In the genomic region with DNA sequence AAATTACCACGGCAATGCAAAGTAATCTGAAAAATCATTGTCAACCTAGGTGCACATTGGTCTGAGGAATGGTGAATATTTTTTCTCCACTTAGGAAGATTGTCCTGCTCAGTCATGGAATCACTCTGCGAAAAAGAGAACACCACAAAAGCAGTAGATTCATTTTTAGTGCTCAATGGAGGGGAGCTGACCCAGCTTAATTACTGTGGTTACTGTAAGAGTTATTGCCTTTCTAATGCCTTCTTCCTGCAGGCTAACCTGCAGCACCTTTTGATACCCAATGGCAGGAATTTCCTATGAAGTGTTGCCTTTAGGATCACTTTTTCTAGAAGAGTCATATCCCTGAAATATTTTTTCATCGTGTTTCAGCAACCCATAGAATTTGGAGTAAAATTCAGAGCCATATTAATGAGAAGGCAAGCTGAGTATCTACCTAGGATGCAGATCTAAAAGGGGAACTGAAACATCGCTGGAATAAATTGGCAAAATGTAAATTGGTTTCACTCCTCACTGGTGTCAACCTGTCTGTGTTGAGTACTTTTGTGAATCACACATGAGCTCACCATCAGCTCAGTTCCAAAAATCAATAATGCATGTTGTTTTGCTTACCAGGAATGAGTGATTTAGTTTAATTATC, we compare ENCODE assay signal across 13 cellular contexts.
DNase-seq lines count a peak whose midpoint lies in the region; ATAC-seq and TF ChIP-seq lines count a peak whose summit lies in the region.
"Had no signal": no experiment of that assay in that cellular context is flagged by ENCODE, and none has a peak within 500 bp of the region (broad histone marks: within the 10 kb centered on the region; RNA-seq: fewer than 3 reads in every experiment).

No MANE protein-coding gene starts in this region.

- no peaks in the 10 kb centered on the region for H3K27me3 ChIP-seq in OCI-LY3 (ENCODE audit: low read depth, low read length)
- H3K27me3 ChIP-seq: spleen had no signal

- peak overlapping the region; percentile 61 for H3K27ac ChIP-seq in OCI-LY3 (ENCODE audit: low read length)
- H3K27ac ChIP-seq: spleen had no signal

- H4K20me1 ChIP-seq in OCI-LY3 (ENCODE audit: insufficient read depth, low read length), result no peaks in the 10 kb centered on the region

- H3K9me3 ChIP-seq in OCI-LY3 (ENCODE audit: insufficient read depth, low read length), result no peaks in the 10 kb centered on the region
- H3K9me3 ChIP-seq: SK-N-SH had no signal

- peak overlapping the region; percentile 13; the same call in 1 of the 2 replicates for H3K4me3 ChIP-seq in OCI-LY3 (ENCODE audit: low read length)
- H3K4me3 ChIP-seq: spleen had no signal

- TF ChIP-seq CTCF in OCI-LY3 (IDR thresholded peaks at IDR 0.05; ENCODE audit: low read depth, low read length), result no peak

- no peak overlapping the region for H2AFZ ChIP-seq in OCI-LY3 (ENCODE audit: low read depth, low read length)

- DNase-seq in ureter (ENCODE audit: low spot score) (no peak), NCI-H82 treated with DMSO at 0.1 percent for 48 hours (lab: John Stamatoyannopoulos, UW; ENCODE audit: unreplicated experiment) (no peak), G401 (ENCODE audit: low spot score) (no peak)
- DNase-seq: activated CD4-positive, CD25-positive, alpha-beta regulatory T cell treated with anti-CD3 and anti-CD28 coated beads, Interleukin-2, amount 50 U/mL, for 72 hours; head of caudate nucleus; NCI-H82; SK-N-SH; spleen had no signal

- H3K9ac ChIP-seq in OCI-LY3 (ENCODE audit: low read length), result no peak overlapping the region
- H3K9ac ChIP-seq: SK-N-SH had no signal

- peak overlapping the region; percentile 49 for H3K4me2 ChIP-seq in OCI-LY3 (ENCODE audit: low read length)
- H3K4me2 ChIP-seq: SK-N-SH had no signal

- ATAC-seq in GM18508 (IDR thresholded peaks at IDR 0.05; ENCODE audit: insufficient read depth, unreplicated experiment) (peak; percentile 73), GM21526 (IDR thresholded peaks at IDR 0.05; ENCODE audit: low FRiP score, unreplicated experiment) (peak; percentile 64), HG03139 (IDR thresholded peaks at IDR 0.05; ENCODE audit: unreplicated experiment) (peak; percentile 76), HG03108 (IDR thresholded peaks at IDR 0.05; ENCODE audit: unreplicated experiment) (no peak)

- in situ Hi-C loops in G401 (cut with HindIII; ENCODE audit: low sequenced_read_pairs), result no loop called here

- H3K36me3 ChIP-seq in OCI-LY3 (replicated peaks; ENCODE audit: low read depth, low read length), result no peaks in the 10 kb centered on the region
- H3K36me3 ChIP-seq: spleen had no signal

- no peaks in the 10 kb centered on the region for H3K79me2 ChIP-seq in OCI-LY3 (ENCODE audit: low read length)

- peaks cover 19% of the 10 kb centered on the region for H3K4me1 ChIP-seq in OCI-LY3 (ENCODE audit: low read length)
